1 cellular context compared by ENCODE assay signal in genomic region chr22:38165929-38166593, GRCh38.
TF ChIP-seq lines count a peak whose summit lies in the region.

No MANE protein-coding gene starts in this region.

TF ChIP-seq in GM12878, 131 proteins besides CTCF, POLR2A, EP300 and RAD21:
- no peak for TF ChIP-seq PAX5 (IDR thresholded peaks at IDR 0.05; ENCODE audit: borderline replicate concordance, low read depth, low read length)
- no peak for TF ChIP-seq EGR1 (IDR thresholded peaks at IDR 0.05; ENCODE audit: borderline replicate concordance in 1 of 2, low read depth in 2 of 2, low read length in 2 of 2)
- no peak for TF ChIP-seq NR2C2 (IDR thresholded peaks at IDR 0.05; ENCODE audit: borderline replicate concordance, control insufficient read depth, insufficient read length, low read depth)
- peak; percentile 6 for TF ChIP-seq USF1 (IDR thresholded peaks at IDR 0.05; ENCODE audit: borderline replicate concordance, extremely low read length, insufficient read depth, low read depth, low read length)
- TF ChIP-seq ZNF622 (IDR thresholded peaks at IDR 0.05): no peak
- TF ChIP-seq ZBED1 (IDR thresholded peaks at IDR 0.05; ENCODE audit: borderline replicate concordance): no peak
- no peak for TF ChIP-seq ZSCAN29 (IDR thresholded peaks at IDR 0.05)
- TF ChIP-seq ZBTB33 (IDR thresholded peaks at IDR 0.05): no peak
- TF ChIP-seq HDGF (IDR thresholded peaks at IDR 0.05): no peak
